In genomic region chr2:62099523-62100175, GRCh38 we compare ENCODE assay signal across 11 cellular contexts.
DNase-seq lines count a peak whose midpoint lies in the region; ATAC-seq and TF ChIP-seq lines count a peak whose summit lies in the region.
"Had no signal": no experiment of that assay in that cellular context is flagged by ENCODE, and none has a peak within 500 bp of the region (broad histone marks: within the 10 kb centered on the region; RNA-seq: fewer than 3 reads in every experiment).

No MANE protein-coding gene starts in this region.

- H3K27me3 Mint-ChIP-seq in glutamatergic neuron (ENCODE audit: unreplicated experiment): peaks cover 2% of the 10 kb centered on the region

- peak overlapping the region; percentile 12; the same call in 1 of the 2 replicates for H3K4me3 ChIP-seq in GM12864 (ENCODE audit: low read depth, low read length)

- H3K27ac ChIP-seq in caudate nucleus (ENCODE audit: low read depth, low read length): no peak overlapping the region

- ATAC-seq in GM19372 (IDR thresholded peaks at IDR 0.05; ENCODE audit: low read depth, unreplicated experiment): peak; percentile 88
- ATAC-seq in HG02938 (IDR thresholded peaks at IDR 0.05; ENCODE audit: unreplicated experiment): peak; percentile 89
- ATAC-seq: Right ventricle myocardium inferior had no signal

- H3K9me3 Mint-ChIP-seq in glutamatergic neuron (ENCODE audit: unreplicated experiment): no peaks in the 10 kb centered on the region
- H3K9me3 Mint-ChIP-seq: H9 had no signal

- H3K4me3 Mint-ChIP-seq in glutamatergic neuron (ENCODE audit: unreplicated experiment): no peak overlapping the region
- H3K4me3 Mint-ChIP-seq: H9 had no signal

- DNase-seq in GM12864 (ENCODE audit: low read depth) (peak; percentile 70), MV-4-11 (lab: John Stamatoyannopoulos, UW) (peak; percentile 8), caudate nucleus (lab: John Stamatoyannopoulos, UW) (no peak), NCI-H1105 (lab: John Stamatoyannopoulos, UW) (no peak), glutamatergic neuron (no peak), SHP77 (lab: John Stamatoyannopoulos, UW) (no peak)
- DNase-seq: H9, NCI-H1436 treated with DMSO at 0.1 percent for 48 hours had no signal

- TF ChIP-seq CTCF in GM12864 (IDR thresholded peaks at IDR 0.05; ENCODE audit: low read depth, low read length, missing control alignments) (no peak), glutamatergic neuron (IDR thresholded peaks at IDR 0.05; ENCODE audit: partially characterized antibody, unreplicated experiment) (no peak)

- H3K27ac Mint-ChIP-seq in glutamatergic neuron (ENCODE audit: unreplicated experiment): no peak overlapping the region

- peaks cover 1% of the 10 kb centered on the region for H3K4me1 Mint-ChIP-seq in glutamatergic neuron (ENCODE audit: low read depth, unreplicated experiment)

- H3K36me3 Mint-ChIP-seq in glutamatergic neuron (ENCODE audit: unreplicated experiment): no peaks in the 10 kb centered on the region

Comparison
In these comparisons a context has a peak if more than half of its experiments do, and no peak if none do; other contexts are left out.
1. DNase-seq: peak in GM12864 (single experiment) and MV-4-11 (single experiment); none in caudate nucleus (0 of 61), NCI-H1105 (single experiment), glutamatergic neuron (single experiment) and SHP77 (0 of 2).